ENCODE assay signal across 18 cellular contexts in genomic region chr22:29972121-29972520, GRCh38.
DNase-seq lines count a peak whose midpoint lies in the region; ATAC-seq and TF ChIP-seq lines count a peak whose summit lies in the region.
"Had no signal": no experiment of that assay in that cellular context is flagged by ENCODE, and none has a peak within 500 bp of the region (broad histone marks: within the 10 kb centered on the region; RNA-seq: fewer than 3 reads in every experiment).

No MANE protein-coding gene starts in this region.

- TF ChIP-seq POLR2A in body of pancreas (IDR thresholded peaks at IDR 0.05): no peak

- no peak for TF ChIP-seq CTCF in body of pancreas (IDR thresholded peaks at IDR 0.05)

- intact Hi-C loops in body of pancreas (cut with DNase I): no loop called here

- no peak overlapping the region for H3K4me3 ChIP-seq in body of pancreas
- H3K4me3 ChIP-seq: BLaER1 treated with 17β-estradiol and CSF1 and Interleukin-3, amounts not matched to agents 10 nM and 100 nM had no signal

- H3K9me3 ChIP-seq in body of pancreas: no peaks in the 10 kb centered on the region
- H3K9me3 ChIP-seq: BLaER1 treated with 17β-estradiol and CSF1 and Interleukin-3, amounts not matched to agents 10 nM and 100 nM; Caco-2 had no signal

- WGBS in body of pancreas, 2 donors: 69 to 80% methylated on average over 2 of the region's 2 CpGs

- DNase-seq in COLO829 (ENCODE audit: low spot score) (peak; percentile 16), body of pancreas (no peak), globus pallidus (ENCODE audit: low spot score) (peak; percentile 55), substantia nigra (lab: John Stamatoyannopoulos, UW) (peak in 6 of 49 donors; percentile 3 to 54 (median 10)), NOMO-1 treated with DMSO at 0.1 percent for 48 hours (lab: John Stamatoyannopoulos, UW; ENCODE audit: unreplicated experiment) (no peak)
- DNase-seq: 8988T; Caco-2; CD4-positive, CD25-positive, alpha-beta regulatory T cell; CD8-positive, alpha-beta memory T cell; DMS153; DMS79; GDM1; H9 had no signal

- H3K4me1 ChIP-seq in body of pancreas: peaks cover 8% of the 10 kb centered on the region
- H3K4me1 ChIP-seq: BLaER1 treated with 17β-estradiol and CSF1 and Interleukin-3, amounts not matched to agents 10 nM and 100 nM; Caco-2 had no signal

- ATAC-seq in body of pancreas (peak; percentile 30), GM18870 (IDR thresholded peaks at IDR 0.05; ENCODE audit: unreplicated experiment) (no peak), HG03460 (IDR thresholded peaks at IDR 0.05; ENCODE audit: unreplicated experiment) (no peak), GM18867 (IDR thresholded peaks at IDR 0.05; ENCODE audit: unreplicated experiment) (no peak)
- ATAC-seq: HepG2 had no signal

- no peaks in the 10 kb centered on the region for H3K36me3 ChIP-seq in body of pancreas (replicated peaks in 1 of 2; ENCODE audit: insufficient read depth in 1 of 2, low read depth in 2 of 2)

- no peaks in the 10 kb centered on the region for H3K27me3 ChIP-seq in body of pancreas
- H3K27me3 ChIP-seq: BLaER1 treated with 17β-estradiol and CSF1 and Interleukin-3, amounts not matched to agents 10 nM and 100 nM had no signal

- no peak overlapping the region for H3K27ac ChIP-seq in body of pancreas
- H3K27ac ChIP-seq in substantia nigra (ENCODE audit: low read depth, low read length, poor library complexity, severe bottlenecking): peak overlapping the region; percentile 43
- H3K27ac ChIP-seq: BLaER1 treated with 17β-estradiol and CSF1 and Interleukin-3, amounts not matched to agents 10 nM and 100 nM had no signal

Comparison
In these comparisons a context has a peak if more than half of its experiments do, and no peak if none do; other contexts are left out.
1. DNase-seq: peak in COLO829 (single experiment) and globus pallidus (single experiment); none in body of pancreas (0 of 4) and NOMO-1 treated with DMSO at 0.1 percent for 48 hours (single experiment).